11 cellular contexts compared by ENCODE assay signal in the genomic region with DNA sequence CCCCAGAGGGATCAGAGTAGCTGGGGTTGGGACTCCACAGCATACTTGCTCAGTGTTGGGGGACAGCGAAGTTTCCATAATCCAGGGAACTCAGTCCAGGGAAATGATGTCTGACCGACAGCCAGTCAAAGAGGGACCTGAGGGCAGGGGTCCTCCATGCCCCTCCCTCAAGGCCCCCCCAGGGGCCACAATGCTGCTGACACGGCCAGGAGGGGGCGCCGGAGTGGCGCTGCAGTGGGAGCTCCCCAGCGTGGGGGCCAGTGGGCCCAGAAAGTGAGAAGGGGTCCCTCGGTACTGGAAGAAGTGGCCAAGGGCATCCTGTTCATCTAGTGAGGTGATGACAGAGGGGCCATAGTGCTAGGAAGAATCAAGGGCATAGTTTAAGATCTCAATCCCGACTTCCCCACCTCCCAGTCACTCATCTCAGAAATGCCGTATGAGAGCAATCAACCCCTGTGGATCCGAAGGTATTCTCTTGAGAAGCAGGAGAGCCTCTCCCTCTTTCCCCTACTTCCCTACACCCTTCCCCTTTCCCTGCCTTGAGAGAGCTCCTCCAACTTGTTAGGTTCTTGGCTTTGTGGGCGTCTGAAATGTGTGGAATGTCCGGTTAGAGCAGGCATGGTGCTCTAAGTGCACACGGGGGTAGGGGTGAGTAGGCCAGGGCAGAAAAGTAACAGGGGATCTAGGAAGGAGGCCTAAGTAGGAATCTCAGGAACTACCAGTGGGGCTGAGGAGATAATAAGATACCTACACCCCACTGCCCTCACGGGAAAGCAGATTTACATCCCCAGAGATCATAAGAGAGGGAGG.
DNase-seq lines count a peak whose midpoint lies in the region; ATAC-seq, FAIRE-seq and TF ChIP-seq lines count a peak whose summit lies in the region.
"Had no signal": no experiment of that assay in that cellular context is flagged by ENCODE, and none has a peak within 500 bp of the region (broad histone marks: within the 10 kb centered on the region; RNA-seq: fewer than 3 reads in every experiment).

No MANE protein-coding gene starts in this region.

- H3K36me3 ChIP-seq in tibial artery: peaks cover 42 to 73% (median 56%) of the 10 kb centered on the region in 3 donors

- H3K27ac Mint-ChIP-seq in activated naive CD4-positive, alpha-beta T cell treated with anti-CD3 and anti-CD28 coated beads, Interleukin-2, amount 10 ng/mL, durations not matched to agents 7 days and 5 days: no peak overlapping the region

- no peaks in the 10 kb centered on the region for H3K27me3 Mint-ChIP-seq in activated naive CD4-positive, alpha-beta T cell treated with anti-CD3 and anti-CD28 coated beads, Interleukin-2, amount 10 ng/mL, durations not matched to agents 7 days and 5 days

- H3K27ac ChIP-seq in tibial artery: peak overlapping the region; percentile 54

- peaks cover 0 to 31% (median 28%) of the 10 kb centered on the region in 4 donors for H3K4me1 ChIP-seq in tibial artery

- no peaks in the 10 kb centered on the region for H3K9me3 Mint-ChIP-seq in activated naive CD4-positive, alpha-beta T cell treated with anti-CD3 and anti-CD28 coated beads, Interleukin-2, amount 10 ng/mL, durations not matched to agents 7 days and 5 days

- ATAC-seq in GM21367 (IDR thresholded peaks at IDR 0.05; ENCODE audit: unreplicated experiment) (no peak), GM21390 (IDR thresholded peaks at IDR 0.05; ENCODE audit: unreplicated experiment) (no peak)
- ATAC-seq: left cardiac atrium had no signal

- H3K4me1 Mint-ChIP-seq in activated naive CD4-positive, alpha-beta T cell treated with anti-CD3 and anti-CD28 coated beads, Interleukin-2, amount 10 ng/mL, durations not matched to agents 7 days and 5 days: peaks cover 12% of the 10 kb centered on the region

- intact Hi-C loops in tibial artery (cut with DNase I; ENCODE audit: low total_unique reads): loop anchor here (5.0 kb wide), 1 partner anchor 63 kb away; a partner anchor contains a TSS

- no peak for FAIRE-seq in RCC 7860 (lab: Jason Lieb, UNC)

- CTCF ChIA-PET in activated naive CD4-positive, alpha-beta T cell treated with anti-CD3 and anti-CD28 coated beads, Interleukin-2, amount 10 ng/mL, durations not matched to agents 7 days and 5 days (lab: Charles Lee): interaction anchor here (0.6 to 9.5 kb wide), 12 partner anchors 9 to 162 kb away, joined by 3 to 112 read pairs (median 5); a partner anchor contains a TSS

- no peaks in the 10 kb centered on the region for H3K9me3 ChIP-seq in tibial artery

- H3K36me3 Mint-ChIP-seq in activated naive CD4-positive, alpha-beta T cell treated with anti-CD3 and anti-CD28 coated beads, Interleukin-2, amount 10 ng/mL, durations not matched to agents 7 days and 5 days: peaks cover 16% of the 10 kb centered on the region

- no peak overlapping the region for H3K4me3 ChIP-seq in fibroblast of pulmonary artery (replicated peaks; ENCODE audit: low read depth, low read length)
- H3K4me3 ChIP-seq in tibial artery: no peak overlapping the region

- no peaks in the 10 kb centered on the region for H3K27me3 ChIP-seq in tibial artery

- TF ChIP-seq CTCF in fibroblast of pulmonary artery (IDR thresholded peaks at IDR 0.05; ENCODE audit: low read length, missing control alignments) (peak; percentile 41), tibial artery (IDR thresholded peaks at IDR 0.05) (no peak)

- no peak overlapping the region for H3K4me3 Mint-ChIP-seq in activated naive CD4-positive, alpha-beta T cell treated with anti-CD3 and anti-CD28 coated beads, Interleukin-2, amount 10 ng/mL, durations not matched to agents 7 days and 5 days

- peak; percentile 55 for DNase-seq in activated effector memory CD4-positive, alpha-beta T cell treated with anti-CD3 and anti-CD28 coated beads, Interleukin-2, amount 50 U/mL, for 16 hours
- no peak for DNase-seq in activated effector memory CD4-positive, alpha-beta T cell treated with Interleukin-2 at 50 U/mL for 16 hours
- DNase-seq in RCC 7860 (ENCODE audit: low spot score): peak; percentile 13
- peak; percentile 81 for DNase-seq in fibroblast of pulmonary artery (ENCODE audit: low read depth)
- DNase-seq in tibial artery: no peak
- no peak for DNase-seq in activated naive CD4-positive, alpha-beta T cell treated with anti-CD3 and anti-CD28 coated beads, Interleukin-2, amount 10 ng/mL, durations not matched to agents 7 days and 5 days
- DNase-seq: COR-L47, left cardiac atrium, NCI-H2081 treated with DMSO at 0.1 percent for 48 hours had no signal

Comparison
In these comparisons a context has a peak if more than half of its experiments do, and no peak if none do; other contexts are left out.
1. DNase-seq: peak in activated effector memory CD4-positive, alpha-beta T cell treated with anti-CD3 and anti-CD28 coated beads, Interleukin-2, amount 50 U/mL, for 16 hours (single experiment), RCC 7860 (single experiment) and fibroblast of pulmonary artery (single experiment); none in activated effector memory CD4-positive, alpha-beta T cell treated with Interleukin-2 at 50 U/mL for 16 hours (single experiment), tibial artery (0 of 2) and activated naive CD4-positive, alpha-beta T cell treated with anti-CD3 and anti-CD28 coated beads, Interleukin-2, amount 10 ng/mL, durations not matched to agents 7 days and 5 days (single experiment).